21 cellular contexts compared by ENCODE assay signal in genomic region chr3:129552287-129553050, GRCh38. TPM values are rescaled to one million over a fixed set of nuclear protein-coding genes. Genes with fewer than 3 reads are reported as not detected.
A peak's percentile ranks its signal among the peaks of the same experiment; 100 is the strongest.
DNase-seq lines count a peak whose midpoint lies in the region; ATAC-seq and TF ChIP-seq lines count a peak whose summit lies in the region.
"Had no signal": no experiment of that assay in that cellular context is flagged by ENCODE, and none has a peak within 500 bp of the region (broad histone marks: within the 10 kb centered on the region; RNA-seq: fewer than 3 reads in every experiment).

No MANE protein-coding gene starts in this region.

- H3K36me3 ChIP-seq in GM23248 (ENCODE audit: low read depth) (peaks cover 4% of the 10 kb centered on the region; the same call in 1 of the 2 replicates), left ventricle myocardium inferior (peaks cover 16% of the 10 kb centered on the region), psoas muscle (ENCODE audit: insufficient read depth in 1 of 2, low read depth in 1 of 2) (peaks cover 0 to 12% of the 10 kb centered on the region in 2 donors)
- H3K36me3 ChIP-seq: transverse colon had no signal

- no peak overlapping the region for H2AFZ ChIP-seq in GM23248

- H3K9me3 ChIP-seq in GM23248 (ENCODE audit: low read depth) (no peaks in the 10 kb centered on the region), left ventricle myocardium inferior (replicated peaks) (no peaks in the 10 kb centered on the region), psoas muscle (no peaks in the 10 kb centered on the region)
- H3K9me3 ChIP-seq: heart left ventricle, transverse colon had no signal

- DNase-seq in GM23248: peak; percentile 27
- peak; percentile 54 for DNase-seq in RPMI8226
- no peak for DNase-seq in left ventricle myocardium inferior
- peak; percentile 4 to 32 for DNase-seq in psoas muscle
- DNase-seq in NCI-H2081 (lab: John Stamatoyannopoulos, UW): no peak
- DNase-seq in NCI-H2107 treated with DMSO at 0.1 percent for 48 hours (lab: John Stamatoyannopoulos, UW; ENCODE audit: unreplicated experiment): no peak
- DNase-seq: activated CD8-positive, alpha-beta memory T cell treated with anti-CD3 and anti-CD28 coated beads, Interleukin-2, amount 10 ng/mL, durations not matched to agents 7 days and 5 days; activated gamma-delta T cell; erythroblast; KG1; NCI-H1092 treated with DMSO at 0.1 percent for 48 hours; NCI-H226; SIG-M5; stimulated activated CD4-positive, alpha-beta T cell treated with anti-CD3 and anti-CD28 coated beads, Interleukin-4, amount 100 ng/mL, for 4 hours; transverse colon had no signal

- H3F3A ChIP-seq in GM23248 (ENCODE audit: insufficient read depth): no peaks in the 10 kb centered on the region

- peaks cover 8% of the 10 kb centered on the region for H3K4me1 ChIP-seq in GM23248 (ENCODE audit: insufficient read depth)
- H3K4me1 ChIP-seq in left ventricle myocardium inferior: peaks cover 55% of the 10 kb centered on the region
- H3K4me1 ChIP-seq in psoas muscle: peaks cover 14% of the 10 kb centered on the region

- no peak overlapping the region for H3K4me2 ChIP-seq in GM23248 (ENCODE audit: unreplicated experiment)

- H3K9me2 ChIP-seq in GM23248 (ENCODE audit: insufficient read depth): no peaks in the 10 kb centered on the region

- in situ Hi-C loops in GM23248 (cut with MboI): no loop called here

- 50 to 51% methylated on average over 10 of the region's 10 CpGs for WGBS in GM23248 (ENCODE audit: low coverage in 1 of 2, low lambda C conversion rate in 2 of 2, missing lambda C conversion rate in 2 of 2), 2 experiments
- WGBS in psoas muscle, 3 donors: 54 to 61% (median 58%) methylated on average over 10 of the region's 10 CpGs

- H4K20me1 ChIP-seq in GM23248 (ENCODE audit: insufficient read depth): no peaks in the 10 kb centered on the region

- H3K79me2 ChIP-seq in GM23248 (ENCODE audit: insufficient read depth): no peaks in the 10 kb centered on the region

- intact Hi-C loops in left ventricle myocardium inferior (cut with micrococcal nuclease) (loop anchor here (10.0 kb wide), 1 partner anchor 48 kb away; no protein-coding TSS in a partner anchor), psoas muscle (cut with DNase I) (no loop called here)

- no peak overlapping the region for H3K9ac ChIP-seq in GM23248

- no peak overlapping the region for H3K27ac ChIP-seq in GM23248
- peak overlapping the region; percentile 19 for H3K27ac ChIP-seq in left ventricle myocardium inferior (replicated peaks)
- H3K27ac ChIP-seq in psoas muscle: no peak overlapping the region
- H3K27ac ChIP-seq: C4-2B, transverse colon had no signal

- H3K27me3 ChIP-seq in GM23248 (replicated peaks; ENCODE audit: insufficient read depth): no peaks in the 10 kb centered on the region
- no peaks in the 10 kb centered on the region for H3K27me3 ChIP-seq in left ventricle myocardium inferior (ENCODE audit: low read depth)
- H3K27me3 ChIP-seq in psoas muscle (ENCODE audit: insufficient read depth in 3 of 3, low read length in 2 of 3): no peaks in the 10 kb centered on the region
- H3K27me3 ChIP-seq: heart left ventricle, transverse colon had no signal

- no peak overlapping the region for H3K4me3 ChIP-seq in GM23248
- H3K4me3 ChIP-seq in left ventricle myocardium inferior: no peak overlapping the region
- H3K4me3 ChIP-seq in psoas muscle: no peak overlapping the region
- H3K4me3 ChIP-seq: coronary artery, heart left ventricle, transverse colon had no signal

- TF ChIP-seq CTCF in left ventricle myocardium inferior (IDR thresholded peaks at IDR 0.05; ENCODE audit: borderline replicate concordance): no peak
- TF ChIP-seq CTCF in psoas muscle (IDR thresholded peaks at IDR 0.05): no peak

- ATAC-seq in psoas muscle: peak in 1 of 4 donors; percentile 21
- no peak for ATAC-seq in GM19397 (IDR thresholded peaks at IDR 0.05; ENCODE audit: unreplicated experiment)
- ATAC-seq: activated CD8-positive, alpha-beta memory T cell treated with anti-CD3 and anti-CD28 coated beads, Interleukin-2, amount 10 ng/mL, durations not matched to agents 7 days and 5 days had no signal

RNA-seq across cellular contexts. Expression of gene H1-8, which starts 9.5 kb away (rescaled TPM):
- not detected in 2 replicates for total RNA-seq in GM23248 (2014; rRNA removed; shearing (Covaris generic))
- polyA plus RNA-seq in GM23248 (2016; fragmentation: Nextera tagmentation; extraction: Ambion mirVana) (not detected in 2 replicates), psoas muscle (not detected)
- total RNA-seq in left ventricle myocardium inferior (not detected), psoas muscle (not detected)
- total RNA-seq: activated CD8-positive, alpha-beta memory T cell treated with anti-CD3 and anti-CD28 coated beads, Interleukin-2, amount 10 ng/mL, durations not matched to agents 7 days and 5 days; heart left ventricle; osteoblast; skeletal muscle tissue; transverse colon had no signal
- polyA plus RNA-seq: heart left ventricle had no signal

RNA-seq across cellular contexts. Expression of gene RHO, which starts 24.0 kb away (rescaled TPM):
- not detected in 2 replicates for total RNA-seq in GM23248 (2014; rRNA removed; shearing (Covaris generic))
- not detected in 2 replicates for polyA plus RNA-seq in GM23248 (2016; fragmentation: Nextera tagmentation; extraction: Ambion mirVana)
- not detected for total RNA-seq in left ventricle myocardium inferior
- total RNA-seq in psoas muscle: not detected
- under 1 TPM in 1 of 3 donors, not detected in 2; 0.01 TPM for polyA plus RNA-seq in psoas muscle
- total RNA-seq: activated CD8-positive, alpha-beta memory T cell treated with anti-CD3 and anti-CD28 coated beads, Interleukin-2, amount 10 ng/mL, durations not matched to agents 7 days and 5 days; heart left ventricle; osteoblast; skeletal muscle tissue; transverse colon had no signal

RNA-seq across cellular contexts. Expression of gene PLXND1, which starts 54.0 kb away (rescaled TPM):
- 67.2 and 83.0 TPM in 2 replicates for total RNA-seq in GM23248 (2014; rRNA removed; shearing (Covaris generic))
- polyA plus RNA-seq in GM23248 (2016; fragmentation: Nextera tagmentation; extraction: Ambion mirVana) (35.7 and 37.4 TPM in 2 replicates), psoas muscle (10 to 100 TPM; 15.5 to 24.0 (median 20.7) TPM)
- total RNA-seq in left ventricle myocardium inferior (45.5 TPM), psoas muscle (10 to 100 TPM; 28.2 to 49.9 (median 31.9) TPM)

Comparison
In these comparisons a context has a peak if more than half of its experiments do, and no peak if none do; other contexts are left out.
1. DNase-seq: peak in GM23248 (single experiment), RPMI8226 (single experiment) and psoas muscle (2 of 2); none in left ventricle myocardium inferior (single experiment), NCI-H2081 (0 of 2) and NCI-H2107 treated with DMSO at 0.1 percent for 48 hours (single experiment).